Comparison of ENCODE assay signal across 11 cellular contexts in the genomic region with DNA sequence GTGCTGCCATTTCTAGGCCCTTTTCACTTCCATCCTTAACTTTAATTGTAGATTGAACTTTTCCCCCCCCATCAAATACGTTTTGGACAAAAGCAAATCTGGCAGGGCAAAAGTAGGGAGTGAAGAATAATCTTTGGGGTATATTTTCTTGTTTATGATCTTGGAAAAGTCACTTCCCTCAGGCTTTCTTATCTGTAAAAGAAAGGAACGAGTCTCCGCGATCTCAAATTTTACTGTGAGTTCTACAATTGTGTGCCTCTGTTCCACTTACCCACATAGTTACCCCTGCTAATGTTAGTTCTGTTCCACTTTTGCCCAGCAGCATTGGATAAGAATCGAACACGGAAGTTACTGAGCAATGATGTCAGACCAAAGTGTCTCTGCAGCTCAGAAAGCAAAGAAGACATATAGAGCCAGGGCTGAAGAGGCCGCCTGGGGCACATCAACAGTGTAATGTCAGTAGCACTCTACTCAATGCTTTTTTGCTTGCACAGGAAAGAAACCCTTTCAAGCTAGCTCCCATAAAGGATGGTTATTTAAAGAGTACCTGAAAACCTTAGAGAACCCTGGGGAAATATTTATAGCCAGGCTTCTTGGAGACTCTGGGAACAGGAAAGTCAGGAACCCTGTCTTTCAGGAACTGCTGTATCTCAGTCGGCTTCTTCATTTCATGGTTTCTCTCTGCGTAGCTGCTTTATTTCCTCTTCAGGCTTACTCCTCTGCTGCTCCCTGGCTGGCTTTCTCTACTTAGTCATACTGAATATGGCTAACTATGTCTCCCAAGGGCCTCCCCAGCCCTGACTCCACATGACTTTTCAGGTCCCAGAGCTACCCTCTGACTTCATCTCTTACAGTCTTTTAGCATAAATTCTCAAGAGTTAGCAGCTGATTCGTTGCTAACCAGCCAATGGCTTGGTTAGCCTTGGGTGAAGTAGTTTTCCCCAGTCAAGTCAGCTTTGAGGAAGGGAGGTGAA.
DNase-seq lines count a peak whose midpoint lies in the region; ATAC-seq and TF ChIP-seq lines count a peak whose summit lies in the region.
"Had no signal": no experiment of that assay in that cellular context is flagged by ENCODE, and none has a peak within 500 bp of the region (broad histone marks: within the 10 kb centered on the region; RNA-seq: fewer than 3 reads in every experiment).

No MANE protein-coding gene starts in this region.

- no peaks in the 10 kb centered on the region for H3K9me3 ChIP-seq in uterus

- no peak overlapping the region for H3K4me3 ChIP-seq in uterus

- peaks cover 3 to 6% of the 10 kb centered on the region in 2 donors for H3K4me1 ChIP-seq in uterus

- H3K27ac ChIP-seq in uterus, result peak overlapping the region; percentile 51 to 55

- intact Hi-C loops in uterus (cut with DNase I; ENCODE audit: low total_unique reads), result no loop called here

- peak; percentile 6 for DNase-seq in stimulated activated CD4-positive, alpha-beta T cell treated with anti-CD3 and anti-CD28 coated beads, Interleukin-1b, Interleukin-23, amount 100 ng/mL, for 48 hours
- DNase-seq in stimulated activated CD4-positive, alpha-beta T cell treated with anti-CD3 and anti-CD28 coated beads, Interleukin-4, amount 100 ng/mL, for 24 hours, result no peak
- DNase-seq in fibroblast of gingiva (ENCODE audit: low read depth) (peak; percentile 37), uterus (peak; percentile 26 to 34), 8988T (no peak), NCI-H2196 treated with DMSO at 0.1 percent for 48 hours (lab: John Stamatoyannopoulos, UW; ENCODE audit: unreplicated experiment) (no peak), SKM-1 (lab: John Stamatoyannopoulos, UW; ENCODE audit: unreplicated experiment) (no peak)
- DNase-seq: cerebellar nuclear complex, naive B cell had no signal

- no peak for TF ChIP-seq CTCF in uterus (IDR thresholded peaks at IDR 0.05)

- no peaks in the 10 kb centered on the region for H3K27me3 ChIP-seq in uterus

- H3K36me3 ChIP-seq in uterus, result no peaks in the 10 kb centered on the region

- no peak for TF ChIP-seq POLR2A in uterus (IDR thresholded peaks at IDR 0.05)

- ATAC-seq in HG03354 (IDR thresholded peaks at IDR 0.05; ENCODE audit: poor library complexity, severe bottlenecking, unreplicated experiment), result peak; percentile 75
- ATAC-seq: HCT116 had no signal

Comparison
In these comparisons a context has a peak if more than half of its experiments do, and no peak if none do; other contexts are left out.
1. DNase-seq: peak in stimulated activated CD4-positive, alpha-beta T cell treated with anti-CD3 and anti-CD28 coated beads, Interleukin-1b, Interleukin-23, amount 100 ng/mL, for 48 hours (single experiment), fibroblast of gingiva (single experiment) and uterus (2 of 2); none in stimulated activated CD4-positive, alpha-beta T cell treated with anti-CD3 and anti-CD28 coated beads, Interleukin-4, amount 100 ng/mL, for 24 hours (single experiment), 8988T (single experiment), NCI-H2196 treated with DMSO at 0.1 percent for 48 hours (single experiment) and SKM-1 (single experiment).